Comparison of ENCODE assay signal across 11 cellular contexts in genomic region chr20:53269380-53269779, GRCh38.
"Had no signal": no experiment of that assay in that cellular context is flagged by ENCODE, and none has a peak within 500 bp of the region (broad histone marks: within the 10 kb centered on the region; RNA-seq: fewer than 3 reads in every experiment).

No MANE protein-coding gene starts in this region.

- H3K9ac ChIP-seq: GM23248 had no signal

- ATAC-seq: GM23338, HCT116 had no signal

- H2AFZ ChIP-seq: GM23248, GM23338 had no signal

- H3K4me2 ChIP-seq: GM23338 had no signal

- FAIRE-seq: H1, H54 had no signal

- H3K27ac ChIP-seq: GM23248 had no signal

- H3K9me3 ChIP-seq: HAP-1 had no signal

- H3K4me3 ChIP-seq: GM23248, GM23338, HAP-1 had no signal

- H3K4me3 Mint-ChIP-seq: GM23338, H9, HFFc6 had no signal

- H3K27ac Mint-ChIP-seq: GM23338, H9, HFFc6 had no signal

- H3K36me3 ChIP-seq: HAP-1 had no signal

- H3K4me1 ChIP-seq: HAP-1 had no signal

- H3K9me3 Mint-ChIP-seq: GM23338, H9 had no signal

- DNase-seq: GM23248, GOT3, H7, H9, HCEC 1CT, HFFc6 had no signal
